ENCODE assay signal across 9 cellular contexts in genomic region chr13:46179576-46180368, GRCh38. TPM values are rescaled to one million over a fixed set of nuclear protein-coding genes. Genes with fewer than 3 reads are reported as not detected.
A peak's percentile ranks its signal among the peaks of the same experiment; 100 is the strongest.
DNase-seq lines count a peak whose midpoint lies in the region; ATAC-seq, FAIRE-seq and TF ChIP-seq lines count a peak whose summit lies in the region.
"Had no signal": no experiment of that assay in that cellular context is flagged by ENCODE, and none has a peak within 500 bp of the region (broad histone marks: within the 10 kb centered on the region; RNA-seq: fewer than 3 reads in every experiment).

No MANE protein-coding gene starts in this region.

- no peaks in the 10 kb centered on the region for H3K36me3 ChIP-seq in endodermal cell (ENCODE audit: control insufficient read depth, insufficient read depth, low read length)

- H3K36me3 Mint-ChIP-seq in endodermal cell (ENCODE audit: low read depth): no peaks in the 10 kb centered on the region
- H3K36me3 Mint-ChIP-seq: brain had no signal

- no peak for TF ChIP-seq CTCF in endodermal cell (conservative IDR thresholded peaks at IDR 0.05)

- WGBS in endodermal cell (ENCODE audit: insufficient coverage in 1 of 2, insufficient read length in 1 of 2), 2 experiments: 87 to 90% methylated on average over 1 to 5 of the region's 6 CpGs

- peaks cover 34% of the 10 kb centered on the region for H3K4me1 Mint-ChIP-seq in endodermal cell

- no peaks in the 10 kb centered on the region for H3K9me3 Mint-ChIP-seq in endodermal cell
- H3K9me3 Mint-ChIP-seq: brain had no signal

- no peak for ATAC-seq in HG03196 (IDR thresholded peaks at IDR 0.05; ENCODE audit: unreplicated experiment)

- H3K4me3 ChIP-seq in endodermal cell (ENCODE audit: low read length): no peak overlapping the region

- H3K27ac Mint-ChIP-seq in endodermal cell: no peak overlapping the region
- H3K27ac Mint-ChIP-seq: brain had no signal

- 0 out of 2 replicates have a peak, but pooled peaks have one; percentile 9 for TF ChIP-seq POLR2A in GM12892 (IDR thresholded peaks at IDR 0.05; ENCODE audit: low read depth, low read length)

- H3K4me1 ChIP-seq in endodermal cell (ENCODE audit: control insufficient read depth, insufficient read depth, low read length): peaks cover 4% of the 10 kb centered on the region

- peak; percentile 87 for FAIRE-seq in GM12892 (lab: Jason Lieb, UNC)

- H3K27me3 ChIP-seq in endodermal cell (ENCODE audit: control insufficient read depth, insufficient read depth, low read length, poor library complexity, severe bottlenecking): no peaks in the 10 kb centered on the region

- H3K27ac ChIP-seq in endodermal cell (ENCODE audit: low read depth, low read length): no peak overlapping the region

- H3K4me3 Mint-ChIP-seq in endodermal cell: peak overlapping the region; percentile 14
- H3K4me3 Mint-ChIP-seq: brain had no signal

- no peak overlapping the region for H3K9ac ChIP-seq in endodermal cell (ENCODE audit: extremely low read depth, low read length, poor library complexity, severe bottlenecking)

- H3K27me3 Mint-ChIP-seq in endodermal cell (ENCODE audit: insufficient read depth): peaks cover 4% of the 10 kb centered on the region

- no peak for DNase-seq in GM12892 (ENCODE audit: insufficient read length)
- peak; percentile 52 for DNase-seq in activated CD4-positive, CD25-positive, alpha-beta regulatory T cell treated with anti-CD3 and anti-CD28 coated beads, Interleukin-2, amount 50 U/mL, for 16 hours (ENCODE audit: low read depth, low spot score)
- DNase-seq in endodermal cell: no peak
- peak; percentile 72 for DNase-seq in stimulated activated CD4-positive, alpha-beta T cell treated with anti-CD3 and anti-CD28 coated beads, Interleukin-4, amount 100 ng/mL, for 1 hour
- DNase-seq in NCI-H526 treated with DMSO at 0.1 percent for 48 hours (lab: John Stamatoyannopoulos, UW): no peak
- DNase-seq in GM03348 (ENCODE audit: low spot score): no peak
- DNase-seq in NCI-H1092 (lab: John Stamatoyannopoulos, UW): no peak

- H3K9me3 ChIP-seq in endodermal cell (ENCODE audit: control insufficient read depth, low read length): no peaks in the 10 kb centered on the region

RNA-seq across cellular contexts. Expression of gene LCP1, which starts 2.2 kb away (rescaled TPM):
- 1,187 TPM for polyA plus RNA-seq in GM12892 (2012; ENCODE audit: missing spikeins)
- 10 to 100 TPM in 1 of 2 donors, 1 to 10 TPM in 1; 3.0 to 16.8 TPM for total RNA-seq in endodermal cell
- 1.5 TPM for polyA plus RNA-seq in endodermal cell (2013, experiment 1 of 2)
- polyA plus RNA-seq in endodermal cell (2013, experiment 2 of 2): 1.5 TPM

RNA-seq across cellular contexts. Expression of gene LRRC63, which starts 32.0 kb away (rescaled TPM):
- polyA plus RNA-seq in GM12892 (2012; ENCODE audit: missing spikeins): 0.68 TPM
- not detected for total RNA-seq in endodermal cell
- polyA plus RNA-seq in endodermal cell (2013, experiment 1 of 2): 0.25 TPM
- polyA plus RNA-seq in endodermal cell (2013, experiment 2 of 2): 0.12 TPM

Comparison
In these comparisons a context has a peak if more than half of its experiments do, and no peak if none do; other contexts are left out.
1. DNase-seq: peak in activated CD4-positive, CD25-positive, alpha-beta regulatory T cell treated with anti-CD3 and anti-CD28 coated beads, Interleukin-2, amount 50 U/mL, for 16 hours (single experiment) and stimulated activated CD4-positive, alpha-beta T cell treated with anti-CD3 and anti-CD28 coated beads, Interleukin-4, amount 100 ng/mL, for 1 hour (single experiment); none in GM12892 (single experiment), endodermal cell (single experiment), NCI-H526 treated with DMSO at 0.1 percent for 48 hours (single experiment), GM03348 (single experiment) and NCI-H1092 (single experiment).